Comparison of ENCODE assay signal across 23 cellular contexts in the genomic region with DNA sequence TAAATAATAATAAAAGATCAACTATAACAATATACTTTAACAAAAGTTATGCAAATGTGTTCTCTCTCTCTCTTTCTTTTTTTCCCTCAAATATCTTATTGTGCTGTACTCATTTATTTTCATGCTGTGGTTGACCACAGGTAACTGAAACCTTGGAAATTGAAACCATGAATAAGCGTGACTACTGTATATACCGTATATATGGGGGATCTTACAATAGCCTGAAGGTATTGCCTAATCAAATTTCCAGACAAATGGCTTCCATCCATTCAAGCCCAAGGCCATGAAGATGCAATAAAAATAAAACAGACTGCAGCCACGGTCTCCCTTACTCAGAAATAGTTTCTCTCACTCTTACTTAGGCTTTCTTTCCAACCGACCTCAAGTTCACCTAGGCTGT.
"Had no signal": no experiment of that assay in that cellular context is flagged by ENCODE, and none has a peak within 500 bp of the region (broad histone marks: within the 10 kb centered on the region; RNA-seq: fewer than 3 reads in every experiment).

No MANE protein-coding gene starts in this region.

- H3K27me3 Mint-ChIP-seq: activated B cell treated with CpG ODN at 0.5 μM for 24 hours; activated CD4-positive, alpha-beta memory T cell treated with anti-CD3 and anti-CD28 coated beads for 36 hours; activated naive CD8-positive, alpha-beta T cell treated with anti-CD3 and anti-CD28 coated beads, Interleukin-2, amount 10 ng/mL, durations not matched to agents 7 days and 5 days; memory B cell; stimulated activated memory B cell treated with anti-CD40 and anti-IgM and Interleukin-4, amounts not matched to agents 10 μg/mL and 1 μg/mL and 100 μg/mL, for 72 hours had no signal

- H3K9me3 ChIP-seq: thoracic aorta had no signal

- H3K4me3 Mint-ChIP-seq: activated B cell treated with CpG ODN at 0.5 μM for 24 hours; activated CD4-positive, alpha-beta memory T cell treated with anti-CD3 and anti-CD28 coated beads for 36 hours; activated naive CD8-positive, alpha-beta T cell treated with anti-CD3 and anti-CD28 coated beads, Interleukin-2, amount 10 ng/mL, durations not matched to agents 7 days and 5 days; activated T-helper 1 cell treated with anti-CD3 and anti-CD28 coated beads, Interleukin-12 subunit alpha, Interleukin-12 subunit beta, Interleukin-2, Interleukin-4 antibody, amounts not matched to agents 30 ng/mL and 10 ng/mL and 1 ng/mL, durations not matched to agents 14 hours and 24 hours and 36 hours; immature natural killer cell; memory B cell; stimulated activated memory B cell treated with anti-CD40 and anti-IgM and Interleukin-4, amounts not matched to agents 10 μg/mL and 1 μg/mL and 100 μg/mL, for 72 hours had no signal

- ATAC-seq: esophagus mucosa; left ventricle myocardium superior; stimulated activated memory B cell treated with anti-CD40 and anti-IgM and Interleukin-4, amounts not matched to agents 10 μg/mL and 1 μg/mL and 100 μg/mL, for 72 hours had no signal

- H3K27ac ChIP-seq: spleen, thoracic aorta, upper lobe of left lung had no signal

- DNase-seq: activated B cell treated with CpG ODN at 0.5 μM for 24 hours; activated CD4-positive, alpha-beta memory T cell treated with anti-CD3 and anti-CD28 coated beads for 36 hours; activated CD4-positive, alpha-beta T cell treated with anti-CD3 and anti-CD28 coated beads for 4 hours; activated naive CD4-positive, alpha-beta T cell treated with Interleukin-2 at 50 U/mL for 16 hours; activated naive CD8-positive, alpha-beta T cell treated with anti-CD3 and anti-CD28 coated beads, Interleukin-2, amount 10 ng/mL, durations not matched to agents 7 days and 5 days; activated T-cell treated with anti-CD3 and anti-CD28 coated beads for 4 hours; amygdala; cerebellar nuclear complex; cortex of kidney; effector CD4-positive, alpha-beta T cell; immature natural killer cell; left ventricle myocardium superior; occipital lobe; retina; spleen; stimulated activated CD4-positive, alpha-beta T cell treated with anti-CD3 and anti-CD28 coated beads, Interleukin-4, amount 100 ng/mL, for 4 hours; T-helper 9 cell; upper lobe of left lung had no signal

- H3K4me1 ChIP-seq: spleen, upper lobe of left lung had no signal

- H3K4me3 ChIP-seq: spleen, thoracic aorta, upper lobe of left lung had no signal

- H3K27ac Mint-ChIP-seq: activated B cell treated with CpG ODN at 0.5 μM for 24 hours; activated CD4-positive, alpha-beta memory T cell treated with anti-CD3 and anti-CD28 coated beads for 36 hours; activated naive CD8-positive, alpha-beta T cell treated with anti-CD3 and anti-CD28 coated beads, Interleukin-2, amount 10 ng/mL, durations not matched to agents 7 days and 5 days; activated T-helper 1 cell treated with anti-CD3 and anti-CD28 coated beads, Interleukin-12 subunit alpha, Interleukin-12 subunit beta, Interleukin-2, Interleukin-4 antibody, amounts not matched to agents 30 ng/mL and 10 ng/mL and 1 ng/mL, durations not matched to agents 14 hours and 24 hours and 36 hours; immature natural killer cell; memory B cell; stimulated activated memory B cell treated with anti-CD40 and anti-IgM and Interleukin-4, amounts not matched to agents 10 μg/mL and 1 μg/mL and 100 μg/mL, for 72 hours had no signal

- H3K36me3 Mint-ChIP-seq: activated CD4-positive, alpha-beta memory T cell treated with anti-CD3 and anti-CD28 coated beads for 36 hours; activated naive CD8-positive, alpha-beta T cell treated with anti-CD3 and anti-CD28 coated beads, Interleukin-2, amount 10 ng/mL, durations not matched to agents 7 days and 5 days; memory B cell; stimulated activated memory B cell treated with anti-CD40 and anti-IgM and Interleukin-4, amounts not matched to agents 10 μg/mL and 1 μg/mL and 100 μg/mL, for 72 hours had no signal

- H3K36me3 ChIP-seq: spleen, thoracic aorta, upper lobe of left lung had no signal

- H3K27me3 ChIP-seq: spleen, upper lobe of left lung had no signal

- H3K4me1 Mint-ChIP-seq: activated B cell treated with CpG ODN at 0.5 μM for 24 hours; activated naive CD8-positive, alpha-beta T cell treated with anti-CD3 and anti-CD28 coated beads, Interleukin-2, amount 10 ng/mL, durations not matched to agents 7 days and 5 days; immature natural killer cell; memory B cell; stimulated activated memory B cell treated with anti-CD40 and anti-IgM and Interleukin-4, amounts not matched to agents 10 μg/mL and 1 μg/mL and 100 μg/mL, for 72 hours had no signal
